8 cellular contexts compared by ENCODE assay signal in genomic region chr3:69088033-69088432, GRCh38. TPM values are rescaled to one million over a fixed set of nuclear protein-coding genes. Genes with fewer than 3 reads are reported as not detected.
DNase-seq lines count a peak whose midpoint lies in the region; ATAC-seq, FAIRE-seq and TF ChIP-seq lines count a peak whose summit lies in the region.

No MANE protein-coding gene starts in this region.

- TF ChIP-seq POLR2A in gastrocnemius medialis (IDR thresholded peaks at IDR 0.05), result no peak

- H3K27me3 ChIP-seq in Loucy (ENCODE audit: insufficient read depth, low read length, poor library complexity, severe bottlenecking) (no peaks in the 10 kb centered on the region), endodermal cell (ENCODE audit: control insufficient read depth, insufficient read depth, low read length, poor library complexity, severe bottlenecking) (no peaks in the 10 kb centered on the region), gastrocnemius medialis (no peaks in the 10 kb centered on the region)

- H3K27me3 Mint-ChIP-seq in activated naive CD4-positive, alpha-beta T cell treated with anti-CD3 and anti-CD28 coated beads, Interleukin-2, amount 50 U/mL, for 24 hours, result no peaks in the 10 kb centered on the region
- no peaks in the 10 kb centered on the region for H3K27me3 Mint-ChIP-seq in endodermal cell (ENCODE audit: insufficient read depth)

- no peak overlapping the region for H2AFZ ChIP-seq in Loucy (ENCODE audit: low read length)

- no peaks in the 10 kb centered on the region for H3K9me2 ChIP-seq in Loucy (replicated peaks; ENCODE audit: low read depth, low read length)

- peaks cover 8% of the 10 kb centered on the region for H3K36me3 Mint-ChIP-seq in activated naive CD4-positive, alpha-beta T cell treated with anti-CD3 and anti-CD28 coated beads, Interleukin-2, amount 50 U/mL, for 24 hours
- no peaks in the 10 kb centered on the region for H3K36me3 Mint-ChIP-seq in endodermal cell (ENCODE audit: low read depth)

- no peak for FAIRE-seq in HTR-8/SVneo (lab: Jason Lieb, UNC)

- H3K27ac Mint-ChIP-seq in activated naive CD4-positive, alpha-beta T cell treated with anti-CD3 and anti-CD28 coated beads, Interleukin-2, amount 50 U/mL, for 24 hours, result peak overlapping the region; percentile 80
- H3K27ac Mint-ChIP-seq in endodermal cell, result no peak overlapping the region

- peaks cover 77% of the 10 kb centered on the region for H3K4me1 Mint-ChIP-seq in activated naive CD4-positive, alpha-beta T cell treated with anti-CD3 and anti-CD28 coated beads, Interleukin-2, amount 50 U/mL, for 24 hours
- H3K4me1 Mint-ChIP-seq in endodermal cell, result peaks cover 28% of the 10 kb centered on the region

- WGBS in endodermal cell (ENCODE audit: insufficient coverage in 1 of 2, insufficient read length in 1 of 2), 2 experiments, result 79% methylated on average over 2 of the region's 2 CpGs; no CpG with 5 or more reads in 1 of the 2 experiments

- peak overlapping the region; percentile 98 for H3K4me2 ChIP-seq in Loucy (ENCODE audit: low read depth, low read length, poor library complexity, severe bottlenecking)

- peak overlapping the region; percentile 75 for H3K4me3 Mint-ChIP-seq in activated naive CD4-positive, alpha-beta T cell treated with anti-CD3 and anti-CD28 coated beads, Interleukin-2, amount 50 U/mL, for 24 hours
- H3K4me3 Mint-ChIP-seq in endodermal cell, result no peak overlapping the region

- peaks cover 69% of the 10 kb centered on the region for H3K4me1 ChIP-seq in Loucy (ENCODE audit: insufficient read depth, low read length, poor library complexity, severe bottlenecking)
- peaks cover 4% of the 10 kb centered on the region for H3K4me1 ChIP-seq in endodermal cell (ENCODE audit: control insufficient read depth, insufficient read depth, low read length)
- peaks cover 79 to 81% of the 10 kb centered on the region in 2 donors for H3K4me1 ChIP-seq in gastrocnemius medialis

- TF ChIP-seq CTCF in Loucy (conservative IDR thresholded peaks at IDR 0.05; ENCODE audit: low read length) (no peak), endodermal cell (conservative IDR thresholded peaks at IDR 0.05) (peak; percentile 15), gastrocnemius medialis (IDR thresholded peaks at IDR 0.05 in 4 of 5, conservative IDR thresholded peaks at IDR 0.05 in 1 of 5) (no peak)

- H3K79me2 ChIP-seq in Loucy (ENCODE audit: insufficient read depth, low read length), result peaks cover 79% of the 10 kb centered on the region

- H3K4me3 ChIP-seq in Loucy (ENCODE audit: low read length, poor library complexity, severe bottlenecking), result peak overlapping the region; percentile 98
- peak overlapping the region; percentile 20 for H3K4me3 ChIP-seq in endodermal cell (ENCODE audit: low read length)
- peak overlapping the region in 2 of 4 donors; percentile 86 to 97 for H3K4me3 ChIP-seq in gastrocnemius medialis

- H3K9ac ChIP-seq in Loucy (ENCODE audit: low read depth, low read length, poor library complexity, severe bottlenecking) (peak overlapping the region; percentile 97), endodermal cell (ENCODE audit: extremely low read depth, low read length, poor library complexity, severe bottlenecking) (no peak overlapping the region)

- H3K9me3 ChIP-seq in Loucy (ENCODE audit: insufficient read depth, low read depth, low read length) (no peaks in the 10 kb centered on the region), endodermal cell (ENCODE audit: control insufficient read depth, low read length) (no peaks in the 10 kb centered on the region), gastrocnemius medialis (no peaks in the 10 kb centered on the region)

- in situ Hi-C loops in gastrocnemius medialis (cut with MboI; ENCODE audit: low sequenced_read_pairs in 4 of 4), result no loop called here

- DNase-seq in activated naive CD4-positive, alpha-beta T cell treated with Interleukin-2 at 50 U/mL for 16 hours, result no peak
- DNase-seq in endodermal cell, result no peak
- no peak for DNase-seq in gastrocnemius medialis
- no peak for DNase-seq in DMS53 (lab: John Stamatoyannopoulos, UW)
- no peak for DNase-seq in NCI-H1092 (lab: John Stamatoyannopoulos, UW)
- DNase-seq in HTR-8/SVneo (ENCODE audit: insufficient read length, low spot score), result no peak

- ATAC-seq in gastrocnemius medialis, result no peak

- H3K27ac ChIP-seq in endodermal cell (ENCODE audit: low read depth, low read length) (no peak overlapping the region), gastrocnemius medialis (peak overlapping the region; percentile 95 to 99 (median 97))

- no peaks in the 10 kb centered on the region for H3K9me3 Mint-ChIP-seq in activated naive CD4-positive, alpha-beta T cell treated with anti-CD3 and anti-CD28 coated beads, Interleukin-2, amount 50 U/mL, for 24 hours
- H3K9me3 Mint-ChIP-seq in endodermal cell, result no peaks in the 10 kb centered on the region

- intact Hi-C loops in gastrocnemius medialis (cut with DNase I; ENCODE audit: low total_unique reads), result no loop called here

- peaks cover 15% of the 10 kb centered on the region; the same call in 1 of the 2 replicates for H3F3A ChIP-seq in Loucy (ENCODE audit: low read depth)

- H3K36me3 ChIP-seq in Loucy (ENCODE audit: insufficient read depth, low read length) (no peaks in the 10 kb centered on the region), endodermal cell (ENCODE audit: control insufficient read depth, insufficient read depth, low read length) (no peaks in the 10 kb centered on the region), gastrocnemius medialis (no peaks in the 10 kb centered on the region)

- peaks cover 26% of the 10 kb centered on the region for H4K20me1 ChIP-seq in Loucy (ENCODE audit: insufficient read depth, low read length, poor library complexity, severe bottlenecking)

RNA-seq across cellular contexts. Expression of gene ARL6IP5, which starts 3.3 kb away (rescaled TPM):
- total RNA-seq in endodermal cell (10 to 100 TPM; 20.6 to 28.7 TPM), gastrocnemius medialis (100 to 1,000 TPM; 108 to 181 (median 145) TPM)
- 90.1 TPM for polyA plus RNA-seq in endodermal cell (2013, experiment 1 of 2)
- polyA plus RNA-seq in endodermal cell (2013, experiment 2 of 2), result 87.1 TPM

RNA-seq across cellular contexts. Expression of gene UBA3, which starts 7.9 kb away (rescaled TPM):
- total RNA-seq in endodermal cell (10 to 100 TPM; 74.6 to 76.6 TPM), gastrocnemius medialis (10 to 100 TPM; 29.3 to 42.2 (median 36.0) TPM)
- polyA plus RNA-seq in endodermal cell (2013, experiment 1 of 2), result 68.2 TPM
- polyA plus RNA-seq in endodermal cell (2013, experiment 2 of 2), result 70.3 TPM

RNA-seq across cellular contexts. Expression of gene LMOD3, which starts 34.4 kb away (rescaled TPM):
- total RNA-seq in endodermal cell (not detected), gastrocnemius medialis (100 to 1,000 TPM in 3 of 4 donors, 10 to 100 TPM in 1; 31.0 to 194 (median 113) TPM)
- polyA plus RNA-seq in endodermal cell (2013, experiment 1 of 2), result not detected
- polyA plus RNA-seq in endodermal cell (2013, experiment 2 of 2), result not detected

RNA-seq across cellular contexts. Expression of gene TMF1, which starts 35.9 kb away (rescaled TPM):
- 10 to 100 TPM; 25.6 to 31.3 TPM for total RNA-seq in endodermal cell
- polyA plus RNA-seq in endodermal cell (2013, experiment 1 of 2), result 23.4 TPM
- 22.3 TPM for polyA plus RNA-seq in endodermal cell (2013, experiment 2 of 2)
- 10 to 100 TPM; 27.0 to 49.6 (median 33.5) TPM for total RNA-seq in gastrocnemius medialis

Comparison
In these comparisons a context has a peak if more than half of its experiments do, and no peak if none do; other contexts are left out.
1. RNA of gene LMOD3, which starts 34.4 kb away (total RNA-seq): 31.0 to 194 TPM in gastrocnemius medialis; not detected in endodermal cell; every median in the first group is over 10 times any median in the second.